Comparison of ENCODE assay signal across 10 cellular contexts in the genomic region with DNA sequence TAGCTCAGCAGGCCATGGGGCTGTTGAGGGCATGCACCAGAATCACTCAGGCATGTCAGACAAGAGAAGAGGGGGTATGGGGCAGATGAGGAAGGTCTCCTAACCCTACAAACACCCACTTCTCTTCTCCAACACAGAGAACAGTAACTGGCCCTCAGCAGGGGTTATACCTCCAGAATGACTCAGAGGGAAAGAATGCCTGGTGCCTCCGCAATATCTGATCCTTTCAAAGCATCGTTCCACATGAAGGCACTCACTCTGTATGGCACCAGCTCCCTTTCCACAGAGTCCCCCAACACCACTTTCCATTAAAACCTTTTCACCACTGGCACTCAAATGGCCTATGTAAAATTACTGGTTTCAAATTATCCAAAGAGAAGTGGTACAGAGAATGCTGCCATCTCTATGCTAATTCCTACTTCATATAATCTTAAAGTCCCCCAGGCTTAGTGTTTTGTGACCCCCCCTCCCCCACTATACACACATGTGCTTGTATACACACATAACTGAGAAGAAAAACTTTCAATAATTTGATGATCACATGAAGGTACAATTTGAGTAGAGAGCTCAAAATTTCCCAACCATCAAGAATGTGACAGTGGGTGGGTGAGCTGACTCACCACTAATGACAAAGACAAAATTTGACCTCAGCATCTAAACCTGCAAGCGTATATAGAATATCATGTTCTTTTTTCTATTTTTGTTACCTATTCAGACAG.
DNase-seq lines count a peak whose midpoint lies in the region; ATAC-seq and TF ChIP-seq lines count a peak whose summit lies in the region.
"Had no signal": no experiment of that assay in that cellular context is flagged by ENCODE, and none has a peak within 500 bp of the region (broad histone marks: within the 10 kb centered on the region; RNA-seq: fewer than 3 reads in every experiment).

No MANE protein-coding gene starts in this region.

- H3K9me3 Mint-ChIP-seq in nephron: no peaks in the 10 kb centered on the region

- DNase-seq in NCI-H1417 (lab: John Stamatoyannopoulos, UW) (peak in 2 of 3 experiments; percentile 7 to 79), NCI-H1417 treated with DMSO at 0.1 percent for 48 hours (lab: John Stamatoyannopoulos, UW) (no peak), MG63 (peak; percentile 41), brain microvascular endothelial cell (peak; percentile 75), Karpas-422 (no peak)
- DNase-seq in activated CD8-positive, alpha-beta memory T cell treated with anti-CD3 and anti-CD28 coated beads, Interleukin-2, amount 50 U/mL, for 48 hours: no peak
- DNase-seq: uterus had no signal

- no peaks in the 10 kb centered on the region for H3K36me3 Mint-ChIP-seq in nephron (ENCODE audit: low read depth)

- no peak overlapping the region for H2AFZ ChIP-seq in Karpas-422 (ENCODE audit: low read length)

- H3K4me1 ChIP-seq in Karpas-422 (ENCODE audit: low read length): no peaks in the 10 kb centered on the region
- H3K4me1 ChIP-seq: uterus had no signal

- peak overlapping the region; percentile 44 to 61 (median 54) for H3K27ac Mint-ChIP-seq in nephron

- H4K20me1 ChIP-seq in Karpas-422 (ENCODE audit: insufficient read depth, low read depth, low read length): no peaks in the 10 kb centered on the region

- no peak overlapping the region for H3K4me2 ChIP-seq in Karpas-422 (ENCODE audit: low read depth, low read length, poor library complexity, severe bottlenecking)

- H3K9me3 ChIP-seq in MG63 (no peaks in the 10 kb centered on the region), Karpas-422 (ENCODE audit: low read length) (no peaks in the 10 kb centered on the region)
- H3K9me3 ChIP-seq: uterus had no signal

- H3K9ac ChIP-seq in Karpas-422 (ENCODE audit: low read length): no peak overlapping the region

- H3K4me3 ChIP-seq in MG63 (no peak overlapping the region), brain microvascular endothelial cell (ENCODE audit: low read depth, low read length) (no peak overlapping the region), Karpas-422 (ENCODE audit: low read length) (no peak overlapping the region)
- H3K4me3 ChIP-seq: lung, uterus had no signal

- H3K36me3 ChIP-seq in MG63: peaks cover 4% of the 10 kb centered on the region; the same call in 1 of the 2 replicates
- no peaks in the 10 kb centered on the region for H3K36me3 ChIP-seq in brain microvascular endothelial cell (replicated peaks)
- no peaks in the 10 kb centered on the region for H3K36me3 ChIP-seq in Karpas-422 (ENCODE audit: insufficient read depth, low read length)
- H3K36me3 ChIP-seq: uterus had no signal

- TF ChIP-seq CTCF in brain microvascular endothelial cell (IDR thresholded peaks at IDR 0.05; ENCODE audit: low read depth, low read length, missing control alignments): no peak
- TF ChIP-seq CTCF in nephron (IDR thresholded peaks at IDR 0.05; ENCODE audit: unreplicated experiment in 3 of 3): no peak

- in situ Hi-C loops in brain microvascular endothelial cell (cut with HindIII; ENCODE audit: low pct_ligation_motif_present, low sequenced_read_pairs): no loop called here

- H3K4me3 Mint-ChIP-seq in nephron: no peak overlapping the region

- no peaks in the 10 kb centered on the region for H3K27me3 Mint-ChIP-seq in nephron (ENCODE audit: low read depth)

- H3K79me2 ChIP-seq in Karpas-422 (ENCODE audit: low read length): no peaks in the 10 kb centered on the region

- ATAC-seq in GM21423 (IDR thresholded peaks at IDR 0.05; ENCODE audit: unreplicated experiment): no peak

- H3K9me2 ChIP-seq in Karpas-422 (replicated peaks; ENCODE audit: insufficient read depth, low read length): no peaks in the 10 kb centered on the region

- H3K4me1 Mint-ChIP-seq in nephron: peaks cover 56% of the 10 kb centered on the region

- H3K27me3 ChIP-seq in MG63 (no peaks in the 10 kb centered on the region), brain microvascular endothelial cell (replicated peaks) (no peaks in the 10 kb centered on the region), Karpas-422 (ENCODE audit: low read length) (no peaks in the 10 kb centered on the region)
- H3K27me3 ChIP-seq: uterus had no signal

- H3K27ac ChIP-seq in brain microvascular endothelial cell: peak overlapping the region; percentile 43
- H3K27ac ChIP-seq in Karpas-422 (ENCODE audit: low read length): no peak overlapping the region
- H3K27ac ChIP-seq: uterus had no signal

Comparison
In these comparisons a context has a peak if more than half of its experiments do, and no peak if none do; other contexts are left out.
1. DNase-seq: peak in NCI-H1417 (2 of 3), MG63 (single experiment) and brain microvascular endothelial cell (single experiment); none in NCI-H1417 treated with DMSO at 0.1 percent for 48 hours (single experiment), Karpas-422 (single experiment) and activated CD8-positive, alpha-beta memory T cell treated with anti-CD3 and anti-CD28 coated beads, Interleukin-2, amount 50 U/mL, for 48 hours (single experiment).